ENCODE assay signal across 8 cellular contexts in the genomic region with DNA sequence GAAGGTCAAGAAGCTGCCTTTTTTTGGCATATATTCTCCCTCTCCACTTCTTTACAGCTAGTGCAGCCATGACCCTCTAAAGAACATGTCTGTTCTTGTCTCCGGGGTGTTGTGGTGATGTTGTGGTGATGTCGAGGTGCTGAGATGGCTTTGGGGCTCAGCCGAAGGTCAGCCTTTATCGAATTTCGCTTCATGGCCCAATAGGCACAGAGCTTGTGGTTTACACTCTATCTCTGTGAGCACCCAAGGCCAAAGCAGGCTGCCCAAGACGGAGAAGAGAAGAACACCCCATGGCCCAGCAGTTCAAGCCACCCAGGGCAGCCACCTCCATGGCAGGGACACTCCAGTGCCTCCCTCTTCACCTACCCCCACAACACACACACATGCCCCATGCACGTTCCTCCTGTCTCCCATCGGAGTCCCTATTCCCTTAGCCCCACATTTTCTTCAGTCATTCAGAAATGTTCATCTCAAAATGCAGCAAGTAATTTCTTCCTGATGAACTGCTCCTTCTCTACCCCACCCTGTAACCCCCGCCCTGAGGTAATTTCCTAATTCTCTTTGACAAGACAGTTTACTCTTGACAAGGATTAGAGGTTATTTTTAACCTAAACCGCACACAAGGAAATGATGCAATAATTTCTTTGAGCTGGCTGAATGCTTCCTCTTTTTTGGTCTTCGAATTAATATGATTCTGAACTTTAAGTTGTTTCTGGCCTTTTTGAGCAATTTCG. TPM values are rescaled to one million over a fixed set of nuclear protein-coding genes. Genes with fewer than 3 reads are reported as not detected.
DNase-seq lines count a peak whose midpoint lies in the region; ATAC-seq, FAIRE-seq and TF ChIP-seq lines count a peak whose summit lies in the region.
"Had no signal": no experiment of that assay in that cellular context is flagged by ENCODE, and none has a peak within 500 bp of the region (broad histone marks: within the 10 kb centered on the region; RNA-seq: fewer than 3 reads in every experiment).

No MANE protein-coding gene starts in this region.

- H4K20me1 ChIP-seq in IMR-90 (ENCODE audit: insufficient read depth, low read length), result no peaks in the 10 kb centered on the region

- WGBS in IMR-90 (ENCODE audit: extremely low coverage in 2 of 2, insufficient read length in 1 of 2), 2 experiments, result 100% methylated on average over 1 of the region's 12 CpGs; no CpG with 5 or more reads in 1 of the 2 experiments

- no peak overlapping the region for H3K56ac ChIP-seq in IMR-90 (ENCODE audit: extremely low read depth, insufficient read depth, low read length)

- CTCF ChIA-PET in IMR-90 (lab: Yijun Ruan, JAX), result interaction anchor here (0.7 kb wide), 1 partner anchor 244 kb away, joined by 5 read pairs; no protein-coding TSS in a partner anchor

- no peak overlapping the region for H3K27ac ChIP-seq in IMR-90 (ENCODE audit: insufficient read depth, low read length)

- no peaks in the 10 kb centered on the region for H3K9me3 Mint-ChIP-seq in activated naive CD8-positive, alpha-beta T cell treated with anti-CD3 and anti-CD28 coated beads, Interleukin-2, amount 50 U/mL, for 24 hours
- H3K9me3 Mint-ChIP-seq in stimulated activated naive B cell treated with anti-CD40 and anti-IgM and Interleukin-4, amounts not matched to agents 10 μg/mL and 1 μg/mL and 100 μg/mL, for 72 hours, result no peaks in the 10 kb centered on the region

- no TSS peak for BruUV-seq in IMR-90 (replicated peaks; lab: Mats Ljungman, UMichigan)

- peak overlapping the region; percentile 82 for H3K27ac Mint-ChIP-seq in activated naive CD8-positive, alpha-beta T cell treated with anti-CD3 and anti-CD28 coated beads, Interleukin-2, amount 50 U/mL, for 24 hours
- peak overlapping the region; percentile 92 for H3K27ac Mint-ChIP-seq in stimulated activated naive B cell treated with anti-CD40 and anti-IgM and Interleukin-4, amounts not matched to agents 10 μg/mL and 1 μg/mL and 100 μg/mL, for 72 hours

- H3K36me3 Mint-ChIP-seq in activated naive CD8-positive, alpha-beta T cell treated with anti-CD3 and anti-CD28 coated beads, Interleukin-2, amount 50 U/mL, for 24 hours (ENCODE audit: low read depth), result no peaks in the 10 kb centered on the region
- no peaks in the 10 kb centered on the region for H3K36me3 Mint-ChIP-seq in stimulated activated naive B cell treated with anti-CD40 and anti-IgM and Interleukin-4, amounts not matched to agents 10 μg/mL and 1 μg/mL and 100 μg/mL, for 72 hours

- H3K4me2 ChIP-seq in IMR-90 (ENCODE audit: low read depth, low read length), result no peak overlapping the region

- POLR2A ChIA-PET in IMR-90 (lab: Charles Lee; ENCODE audit: unreplicated experiment), result interaction anchor here (0.7 kb wide), 1 partner anchor 278 kb away, joined by 3 read pairs; no protein-coding TSS in a partner anchor

- peaks cover 9% of the 10 kb centered on the region for H3K27me3 ChIP-seq in IMR-90 (ENCODE audit: control insufficient read depth, insufficient read depth, low read length)

- peak; percentile 66 for ATAC-seq in GM21576 (IDR thresholded peaks at IDR 0.05; ENCODE audit: unreplicated experiment)
- no peak for ATAC-seq in IMR-90 (ENCODE audit: low read depth)
- ATAC-seq in activated naive CD8-positive, alpha-beta T cell treated with anti-CD3 and anti-CD28 coated beads, Interleukin-2, amount 50 U/mL, for 24 hours, result peak; percentile 40
- peak; percentile 86 to 90 for ATAC-seq in stimulated activated naive B cell treated with anti-CD40 and anti-IgM and Interleukin-4, amounts not matched to agents 10 μg/mL and 1 μg/mL and 100 μg/mL, for 72 hours (replicated peaks)

- DNase-seq in GM18507 (ENCODE audit: extremely low spot score, insufficient read length, low read depth), result peak; percentile 47
- DNase-seq in IMR-90, result peak; percentile 20
- no peak for DNase-seq in activated naive CD8-positive, alpha-beta T cell treated with anti-CD3 and anti-CD28 coated beads, Interleukin-2, amount 50 U/mL, for 24 hours
- peak; percentile 20 for DNase-seq in stimulated activated naive B cell treated with anti-CD40 and anti-IgM and Interleukin-4, amounts not matched to agents 10 μg/mL and 1 μg/mL and 100 μg/mL, for 72 hours
- DNase-seq in NCI-H1930 (lab: John Stamatoyannopoulos, UW), result no peak
- DNase-seq in NCI-H1417 treated with DMSO at 0.1 percent for 48 hours (lab: John Stamatoyannopoulos, UW), result no peak

- peaks cover 33% of the 10 kb centered on the region for H3K27me3 Mint-ChIP-seq in activated naive CD8-positive, alpha-beta T cell treated with anti-CD3 and anti-CD28 coated beads, Interleukin-2, amount 50 U/mL, for 24 hours
- H3K27me3 Mint-ChIP-seq in stimulated activated naive B cell treated with anti-CD40 and anti-IgM and Interleukin-4, amounts not matched to agents 10 μg/mL and 1 μg/mL and 100 μg/mL, for 72 hours, result no peaks in the 10 kb centered on the region

- no peak for TF ChIP-seq CTCF in IMR-90 (conservative IDR thresholded peaks at IDR 0.05; ENCODE audit: low read depth, low read length)

- H2BK120ac ChIP-seq in IMR-90 (ENCODE audit: low read depth, low read length), result peak overlapping the region; percentile 61

- dilution Hi-C loops in IMR-90 (cut with HindIII; ENCODE audit: low sequenced_read_pairs, unreplicated experiment), result no loop called here

- no peak overlapping the region for H3K23ac ChIP-seq in IMR-90 (ENCODE audit: low read depth, low read length)

- no peak for TF ChIP-seq POLR2A in IMR-90 (IDR thresholded peaks at IDR 0.05; ENCODE audit: low read depth, low read length)

- peak overlapping the region; percentile 56; the same call in 1 of the 2 replicates for H2AK5ac ChIP-seq in IMR-90 (ENCODE audit: low read depth, low read length)

- H4K8ac ChIP-seq in IMR-90 (ENCODE audit: low read depth in 2 of 2, low read length in 2 of 2), result peak overlapping the region in 1 of 2 experiments; percentile 19; a peak in 1 of 4 replicates

- in situ Hi-C loops in IMR-90 (cut with MboI; ENCODE audit: low sequenced_read_pairs), result no loop called here

- H2AK9ac ChIP-seq in IMR-90 (replicated peaks; ENCODE audit: low read depth, low read length, poor library complexity), result no peak overlapping the region

- no peak overlapping the region for H3K9ac ChIP-seq in IMR-90 (ENCODE audit: low read depth, low read length)

- peak; percentile 95 for FAIRE-seq in GM18507 (lab: Jason Lieb, UNC)

- no peak overlapping the region for H3K4me3 ChIP-seq in IMR-90 (ENCODE audit: insufficient read depth, low read depth, low read length)
- H3K4me3 ChIP-seq: skin epidermis had no signal

- H3K4me1 ChIP-seq in IMR-90 (ENCODE audit: control insufficient read depth, insufficient read depth, low read length), result no peaks in the 10 kb centered on the region

- peak overlapping the region; percentile 54; the same call in 1 of the 2 replicates for H2BK20ac ChIP-seq in IMR-90 (ENCODE audit: low read depth, low read length)

- TF ChIP-seq RAD21 in IMR-90 (IDR thresholded peaks at IDR 0.05; ENCODE audit: low read length), result no peak

- peak overlapping the region; percentile 48 for H3K4ac ChIP-seq in IMR-90 (ENCODE audit: low read depth, low read length)

- H3K79me1 ChIP-seq in IMR-90 (ENCODE audit: low read depth in 1 of 2, low read length in 2 of 2), result no peaks in the 10 kb centered on the region

- no peak overlapping the region for H2BK15ac ChIP-seq in IMR-90 (ENCODE audit: low read depth, low read length)

- H3K9me3 ChIP-seq in IMR-90 (ENCODE audit: control insufficient read depth, insufficient read depth, low read length), result no peaks in the 10 kb centered on the region

- H3K4me3 Mint-ChIP-seq in activated naive CD8-positive, alpha-beta T cell treated with anti-CD3 and anti-CD28 coated beads, Interleukin-2, amount 50 U/mL, for 24 hours, result peak overlapping the region; percentile 28
- H3K4me3 Mint-ChIP-seq in stimulated activated naive B cell treated with anti-CD40 and anti-IgM and Interleukin-4, amounts not matched to agents 10 μg/mL and 1 μg/mL and 100 μg/mL, for 72 hours, result peak overlapping the region; percentile 65 to 72

- H3K18ac ChIP-seq in IMR-90 (ENCODE audit: low read depth, low read length), result no peak overlapping the region

- no peak overlapping the region for H4K5ac ChIP-seq in IMR-90 (ENCODE audit: low read depth, low read length)

- peak overlapping the region; percentile 52 for H2AFZ ChIP-seq in IMR-90 (replicated peaks; ENCODE audit: low read length, poor library complexity)

- peaks cover 23% of the 10 kb centered on the region for H3K4me1 Mint-ChIP-seq in activated naive CD8-positive, alpha-beta T cell treated with anti-CD3 and anti-CD28 coated beads, Interleukin-2, amount 50 U/mL, for 24 hours
- H3K4me1 Mint-ChIP-seq in stimulated activated naive B cell treated with anti-CD40 and anti-IgM and Interleukin-4, amounts not matched to agents 10 μg/mL and 1 μg/mL and 100 μg/mL, for 72 hours, result peaks cover 35 to 60% of the 10 kb centered on the region in 2 donors

- no peak overlapping the region for H3K14ac ChIP-seq in IMR-90 (replicated peaks; ENCODE audit: low read depth, low read length)

- intact Hi-C loops in IMR-90 (cut with micrococcal nuclease), result no loop called here

- H3K36me3 ChIP-seq in IMR-90 (ENCODE audit: control insufficient read depth, insufficient read depth, low read length), result no peaks in the 10 kb centered on the region

- no peak overlapping the region; the same call in 1 of the 2 replicates for H4K91ac ChIP-seq in IMR-90 (ENCODE audit: insufficient read depth, low read depth, low read length)

- H3K9me1 ChIP-seq in IMR-90 (ENCODE audit: insufficient read depth, low read length), result 0 out of 2 replicates have a peak, but pooled peaks cover 2% of the 10 kb centered on the region

- no peak overlapping the region for H2BK5ac ChIP-seq in IMR-90 (ENCODE audit: low read depth, low read length, poor library complexity, severe bottlenecking)

TF ChIP-seq in IMR-90, 13 proteins besides CTCF, POLR2A, EP300 and RAD21:
- TF ChIP-seq CEBPB (IDR thresholded peaks at IDR 0.05; ENCODE audit: low read depth, low read length) (peak; percentile 78), CHD1 (IDR thresholded peaks at IDR 0.05; ENCODE audit: low read depth, low read length) (no peak)

RNA-seq across cellular contexts. Expression of gene ADRB1, which starts 18.6 kb away (rescaled TPM):
- total RNA-seq in IMR-90 (2012; rRNA removed), result not detected in 2 replicates
- polyA plus RNA-seq in IMR-90 (2012; rRNA removed), result not detected in 2 replicates
- polyA plus RNA-seq in IMR-90 (2012; cell fraction: cytosol; rRNA removed), result not detected in 2 replicates
- not detected in 2 replicates for polyA plus RNA-seq in IMR-90 (2012; cell fraction: nucleus; rRNA removed; ENCODE audit: low replicate concordance)

Comparison
In these comparisons a context has a peak if more than half of its experiments do, and no peak if none do; other contexts are left out.
1. DNase-seq: peak in GM18507 (single experiment), IMR-90 (single experiment) and stimulated activated naive B cell treated with anti-CD40 and anti-IgM and Interleukin-4, amounts not matched to agents 10 μg/mL and 1 μg/mL and 100 μg/mL, for 72 hours (single experiment); none in activated naive CD8-positive, alpha-beta T cell treated with anti-CD3 and anti-CD28 coated beads, Interleukin-2, amount 50 U/mL, for 24 hours (single experiment), NCI-H1930 (0 of 2) and NCI-H1417 treated with DMSO at 0.1 percent for 48 hours (single experiment).